Comparison of ENCODE assay signal across 21 cellular contexts in genomic region chr13:22193070-22193469, GRCh38.
"Had no signal": no experiment of that assay in that cellular context is flagged by ENCODE, and none has a peak within 500 bp of the region (broad histone marks: within the 10 kb centered on the region; RNA-seq: fewer than 3 reads in every experiment).

No MANE protein-coding gene starts in this region.

- H3K27ac Mint-ChIP-seq: activated naive CD8-positive, alpha-beta T cell; effector memory CD8-positive, alpha-beta T cell; immature natural killer cell; naive thymus-derived CD4-positive, alpha-beta T cell; progenitor cell of endocrine pancreas; stimulated activated naive CD8-positive, alpha-beta T cell treated with anti-CD3 and anti-CD28 coated beads, Interleukin-15, Interleukin-2, amounts not matched to agents 100 ng/mL and 50 ng/mL, for 24 hours had no signal

- H3K27me3 Mint-ChIP-seq: activated naive CD8-positive, alpha-beta T cell; stimulated activated naive CD8-positive, alpha-beta T cell treated with anti-CD3 and anti-CD28 coated beads, Interleukin-15, Interleukin-2, amounts not matched to agents 100 ng/mL and 50 ng/mL, for 24 hours had no signal

- H3K4me1 ChIP-seq: colonic mucosa had no signal

- H3K27me3 ChIP-seq: colonic mucosa, hepatocyte, sigmoid colon, tibial artery had no signal

- H3K27ac ChIP-seq: colonic mucosa, dorsolateral prefrontal cortex, hepatocyte, sigmoid colon, tibial artery had no signal

- DNase-seq: activated CD4-positive, alpha-beta T cell treated with anti-CD3 and anti-CD28 coated beads, Interleukin-2, amount 50 U/mL, for 4 hours; activated T-cell treated with anti-CD3 and anti-CD28 coated beads for 4 hours; amygdala; colonic mucosa; dorsolateral prefrontal cortex; effector memory CD8-positive, alpha-beta T cell; glutamatergic neuron; immature natural killer cell; naive thymus-derived CD4-positive, alpha-beta T cell; retina; sigmoid colon; stimulated activated CD4-positive, alpha-beta T cell treated with anti-CD3 and anti-CD28 coated beads, Interleukin-2, amount 100 ng/mL, for 48 hours; T-helper 1 cell; tibial artery had no signal

- H3K9me3 ChIP-seq: colonic mucosa, sigmoid colon, tibial artery had no signal

- H3K36me3 Mint-ChIP-seq: immature natural killer cell had no signal

- H3K4me1 Mint-ChIP-seq: immature natural killer cell had no signal

- H3K4me3 ChIP-seq: colonic mucosa, dorsolateral prefrontal cortex, hepatocyte, lung, sigmoid colon, tibial artery had no signal

- H3K4me3 Mint-ChIP-seq: activated naive CD8-positive, alpha-beta T cell; effector memory CD8-positive, alpha-beta T cell; immature natural killer cell; naive thymus-derived CD4-positive, alpha-beta T cell; stimulated activated naive CD8-positive, alpha-beta T cell treated with anti-CD3 and anti-CD28 coated beads, Interleukin-15, Interleukin-2, amounts not matched to agents 100 ng/mL and 50 ng/mL, for 24 hours had no signal

- H3K9me3 Mint-ChIP-seq: effector memory CD8-positive, alpha-beta T cell; immature natural killer cell; stimulated activated naive CD8-positive, alpha-beta T cell treated with anti-CD3 and anti-CD28 coated beads, Interleukin-15, Interleukin-2, amounts not matched to agents 100 ng/mL and 50 ng/mL, for 24 hours had no signal

- ATAC-seq: effector memory CD8-positive, alpha-beta T cell; esophagus mucosa; left lobe of liver; naive thymus-derived CD4-positive, alpha-beta T cell had no signal

- H3K36me3 ChIP-seq: colonic mucosa, sigmoid colon, tibial artery had no signal
